Comparison of ENCODE assay signal across 1 cellular context in the genomic region with DNA sequence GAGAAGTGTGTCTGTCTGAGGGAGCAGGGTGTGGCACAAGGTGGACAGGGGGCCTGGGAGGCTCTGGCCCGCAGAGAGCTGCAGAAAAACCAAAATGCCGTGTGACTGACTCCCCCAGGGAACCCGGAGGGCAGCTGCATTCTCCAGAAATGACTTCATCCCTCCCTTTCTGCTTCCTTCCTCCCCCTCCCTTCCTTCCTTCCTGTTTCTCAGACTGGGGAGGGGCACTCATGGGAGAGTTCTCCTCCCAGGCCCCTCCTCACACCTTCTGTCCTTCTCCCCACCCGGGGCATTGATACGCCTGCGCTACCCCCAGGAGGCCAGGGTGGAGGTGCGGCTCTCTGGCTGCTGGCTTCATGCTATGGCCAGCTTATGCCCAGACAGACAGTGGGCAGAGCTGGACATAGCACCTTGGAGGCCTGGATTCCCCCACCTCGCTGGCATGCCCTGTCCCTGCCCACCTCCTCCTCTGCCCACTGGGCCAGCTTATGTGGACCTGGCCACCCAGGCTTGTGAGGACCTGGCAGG.
TF ChIP-seq lines count a peak whose summit lies in the region.

No MANE protein-coding gene starts in this region.

TF ChIP-seq in HEK293, 187 proteins besides CTCF, POLR2A, EP300 and RAD21 (continued from another document):
- TF ChIP-seq, protein P1, sequence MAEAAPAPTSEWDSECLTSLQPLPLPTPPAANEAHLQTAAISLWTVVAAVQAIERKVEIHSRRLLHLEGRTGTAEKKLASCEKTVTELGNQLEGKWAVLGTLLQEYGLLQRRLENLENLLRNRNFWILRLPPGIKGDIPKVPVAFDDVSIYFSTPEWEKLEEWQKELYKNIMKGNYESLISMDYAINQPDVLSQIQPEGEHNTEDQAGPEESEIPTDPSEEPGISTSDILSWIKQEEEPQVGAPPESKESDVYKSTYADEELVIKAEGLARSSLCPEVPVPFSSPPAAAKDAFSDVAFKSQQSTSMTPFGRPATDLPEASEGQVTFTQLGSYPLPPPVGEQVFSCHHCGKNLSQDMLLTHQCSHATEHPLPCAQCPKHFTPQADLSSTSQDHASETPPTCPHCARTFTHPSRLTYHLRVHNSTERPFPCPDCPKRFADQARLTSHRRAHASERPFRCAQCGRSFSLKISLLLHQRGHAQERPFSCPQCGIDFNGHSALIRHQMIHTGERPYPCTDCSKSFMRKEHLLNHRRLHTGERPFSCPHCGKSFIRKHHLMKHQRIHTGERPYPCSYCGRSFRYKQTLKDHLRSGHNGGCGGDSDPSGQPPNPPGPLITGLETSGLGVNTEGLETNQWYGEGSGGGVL (tag by site-specific recombination; IDR thresholded peaks at IDR 0.05), result peak; percentile 30; the same call in 1 of the 2 replicates
- TF ChIP-seq KLF9 (tag by site-specific recombination; IDR thresholded peaks at IDR 0.05; ENCODE audit: low read depth) (no peak), KLF1 (tag by site-specific recombination; IDR thresholded peaks at IDR 0.05) (peak; percentile 43; the same call in 1 of the 2 replicates), SP2 (tag by site-specific recombination; IDR thresholded peaks at IDR 0.05) (peak; percentile 19; the same call in 1 of the 2 replicates)
